Comparison of ENCODE assay signal across 31 cellular contexts in genomic region chr1:182064611-182065010, GRCh38. TPM values are rescaled to one million over a fixed set of nuclear protein-coding genes. Genes with fewer than 3 reads are reported as not detected.
"Had no signal": no experiment of that assay in that cellular context is flagged by ENCODE, and none has a peak within 500 bp of the region (broad histone marks: within the 10 kb centered on the region; RNA-seq: fewer than 3 reads in every experiment).

No MANE protein-coding gene starts in this region.

- H3K27ac ChIP-seq: colonic mucosa, coronary artery, dorsolateral prefrontal cortex, epithelial cell of prostate, esophagus squamous epithelium, foreskin keratinocyte, gastrocnemius medialis, gastroesophageal sphincter, heart left ventricle, heart right ventricle had no signal

- H3K4me3 ChIP-seq: colonic mucosa, coronary artery, dorsolateral prefrontal cortex, esophagus squamous epithelium, gastrocnemius medialis, gastroesophageal sphincter, heart left ventricle, heart right ventricle had no signal

- ATAC-seq: effector memory CD8-positive, alpha-beta T cell; esophagus mucosa; foreskin keratinocyte; gastrocnemius medialis; gastroesophageal sphincter; heart left ventricle; heart right ventricle had no signal

- H3K4me3 Mint-ChIP-seq: dendritic cell treated with granulocyte-macrophage colony-stimulating factor and Interleukin-4, amounts not matched to agents 40 ng/mL and 50 ng/mL, for 4 days; effector memory CD8-positive, alpha-beta T cell; endodermal cell had no signal

- DNase-seq: colonic mucosa; cortex of kidney; dermis blood vessel endothelial cell; dorsolateral prefrontal cortex; effector CD4-positive, alpha-beta T cell; effector CD8-positive, alpha-beta T cell; effector memory CD4-positive, alpha-beta T cell; effector memory CD8-positive, alpha-beta T cell; endodermal cell; erythroblast; esophagus squamous epithelium; foreskin fibroblast; foreskin keratinocyte; foreskin melanocyte; gastrocnemius medialis; glutamatergic neuron; head of caudate nucleus; heart left ventricle; heart right ventricle had no signal

- H3K27me3 ChIP-seq: colonic mucosa, dorsolateral prefrontal cortex had no signal

- H3K4me1 ChIP-seq: colonic mucosa, foreskin keratinocyte had no signal

- H3K36me3 ChIP-seq: colonic mucosa, esophagus squamous epithelium, gastrocnemius medialis, gastroesophageal sphincter, heart left ventricle, heart right ventricle had no signal

- H3K9me3 Mint-ChIP-seq: dendritic cell treated with granulocyte-macrophage colony-stimulating factor and Interleukin-4, amounts not matched to agents 40 ng/mL and 50 ng/mL, for 4 days; effector memory CD8-positive, alpha-beta T cell had no signal

- H3K27ac Mint-ChIP-seq: dendritic cell treated with granulocyte-macrophage colony-stimulating factor and Interleukin-4, amounts not matched to agents 40 ng/mL and 50 ng/mL, for 4 days; effector memory CD8-positive, alpha-beta T cell; endodermal cell had no signal

- H3K9me3 ChIP-seq: colonic mucosa, esophagus squamous epithelium, gastrocnemius medialis had no signal

RNA-seq across cellular contexts. Expression of gene ZNF648, which starts 3.1 kb away (rescaled TPM):
- total RNA-seq: dermis blood vessel endothelial cell, dermis microvascular lymphatic vessel endothelial cell, endothelial cell of umbilical vein, epithelial cell of proximal tubule, fibroblast of lung, fibroblast of villous mesenchyme, foreskin keratinocyte, gastroesophageal sphincter, glomerular endothelial cell, heart left ventricle had no signal
- polyA plus RNA-seq: endothelial cell of umbilical vein, esophagus, fibroblast of lung, foreskin keratinocyte, heart left ventricle, heart right ventricle had no signal
